ENCODE assay signal across 8 cellular contexts in genomic region chr18:8988262-8988871, GRCh38.
DNase-seq lines count a peak whose midpoint lies in the region; ATAC-seq and TF ChIP-seq lines count a peak whose summit lies in the region.

No MANE protein-coding gene starts in this region.

- DNase-seq in COLO829 (ENCODE audit: low spot score) (peak; percentile 30), LHCN-M2 (ENCODE audit: low read depth) (peak; percentile 60), RWPE2 (ENCODE audit: low spot score) (no peak), glomerular endothelial cell (ENCODE audit: extremely low read depth, low read depth, low spot score) (peak; percentile 31), posterior cingulate gyrus (peak; percentile 16 to 95 (median 70)), aorta (peak; percentile 55 to 80)
- peak; percentile 29 for DNase-seq in activated gamma-delta T cell treated with anti-CD3 and anti-CD28 coated beads, Interleukin-2, amount 50 U/mL, for 16 hours (ENCODE audit: low read depth)

- intact Hi-C loops in posterior cingulate gyrus (cut with DNase I) = loop anchor here (2.0 to 5.0 kb wide), 2 partner anchors 291 to 334 kb away; no protein-coding TSS in a partner anchor
- intact Hi-C loops in aorta (cut with DNase I) = loop anchor here in 1 of 2 donors (2.0 kb wide), 2 partner anchors 292 to 334 kb away; no protein-coding TSS in a partner anchor

- H3K4me3 ChIP-seq in RWPE2 (ENCODE audit: severe bottlenecking) (no peak overlapping the region), aorta (ENCODE audit: low read length in 2 of 2) (no peak overlapping the region)

- peak; percentile 90 for TF ChIP-seq CTCF in RWPE2 (IDR thresholded peaks at IDR 0.05; ENCODE audit: poor library complexity, severe bottlenecking)

- ATAC-seq in GM21447 (IDR thresholded peaks at IDR 0.05; ENCODE audit: unreplicated experiment) (peak; percentile 69), RWPE2 (ENCODE audit: low read depth) (peak; percentile 85), aorta (ENCODE audit: low FRiP score) (peak; percentile 70)

- peak overlapping the region; percentile 43 for H3K27ac ChIP-seq in RWPE2 (ENCODE audit: poor library complexity, severe bottlenecking)
- no peak overlapping the region for H3K27ac ChIP-seq in aorta (ENCODE audit: low read depth in 1 of 2, low read length in 2 of 2)

- H3K9me3 ChIP-seq in RWPE2 (ENCODE audit: severe bottlenecking) (no peaks in the 10 kb centered on the region), aorta (ENCODE audit: control insufficient read depth, low read length) (no peaks in the 10 kb centered on the region)

- no peaks in the 10 kb centered on the region for H3K36me3 ChIP-seq in RWPE2 (ENCODE audit: low read depth)
- no peaks in the 10 kb centered on the region for H3K36me3 ChIP-seq in aorta (ENCODE audit: control insufficient read depth in 1 of 2, insufficient read depth in 2 of 2, low read length in 1 of 2)

- H3K27me3 ChIP-seq in RWPE2 (ENCODE audit: insufficient read depth, poor library complexity, severe bottlenecking) (no peaks in the 10 kb centered on the region), aorta (ENCODE audit: control insufficient read depth in 1 of 2, insufficient read depth in 2 of 2, low read length in 1 of 2) (no peaks in the 10 kb centered on the region)

- WGBS in aorta, 2 donors = 30% methylated on average over 10 of the region's 10 CpGs

- H3K4me1 ChIP-seq in RWPE2 (ENCODE audit: insufficient read depth, poor library complexity, severe bottlenecking) (peaks cover 20% of the 10 kb centered on the region), aorta (ENCODE audit: control insufficient read depth in 1 of 2, insufficient read depth in 2 of 2, low read length in 2 of 2) (peaks cover 0 to 2% of the 10 kb centered on the region in 2 donors)
